In genomic region chrX:48475295-48475694, GRCh38 we compare ENCODE assay signal across 8 cellular contexts. TPM values are rescaled to one million over a fixed set of nuclear protein-coding genes. Genes with fewer than 3 reads are reported as not detected.
DNase-seq lines count a peak whose midpoint lies in the region; ATAC-seq and TF ChIP-seq lines count a peak whose summit lies in the region.

No MANE protein-coding gene starts in this region.

- H3K36me3 Mint-ChIP-seq in activated T-helper 1 cell treated with anti-CD3 and anti-CD28 coated beads, Interleukin-12 subunit alpha, Interleukin-12 subunit beta, Interleukin-2, Interleukin-4 antibody, amounts not matched to agents 30 ng/mL and 10 ng/mL and 1 ng/mL, durations not matched to agents 14 hours and 24 hours and 36 hours (ENCODE audit: low read depth), result peaks cover 13% of the 10 kb centered on the region

- no peaks in the 10 kb centered on the region for H3K9me3 Mint-ChIP-seq in activated T-helper 1 cell treated with anti-CD3 and anti-CD28 coated beads, Interleukin-12 subunit alpha, Interleukin-12 subunit beta, Interleukin-2, Interleukin-4 antibody, amounts not matched to agents 30 ng/mL and 10 ng/mL and 1 ng/mL, durations not matched to agents 14 hours and 24 hours and 36 hours

- H3K4me3 ChIP-seq in cardiac muscle cell, result peak overlapping the region; percentile 74
- peak overlapping the region; percentile 42 to 84 (median 70) for H3K4me3 ChIP-seq in tibial nerve

- WGBS in tibial nerve, 2 donors, result 2 to 29% methylated on average over 5 of the region's 5 CpGs

- TF ChIP-seq CTCF in cardiac muscle cell (IDR thresholded peaks at IDR 0.05; ENCODE audit: low read depth, low read length) (no peak), tibial nerve (IDR thresholded peaks at IDR 0.05) (no peak)

- TF ChIP-seq POLR2A in tibial nerve (IDR thresholded peaks at IDR 0.05), result no peak

- H3K4me3 Mint-ChIP-seq in activated T-helper 1 cell treated with anti-CD3 and anti-CD28 coated beads, Interleukin-12 subunit alpha, Interleukin-12 subunit beta, Interleukin-2, Interleukin-4 antibody, amounts not matched to agents 30 ng/mL and 10 ng/mL and 1 ng/mL, durations not matched to agents 14 hours and 24 hours and 36 hours, result peak overlapping the region; percentile 98

- H3K27me3 Mint-ChIP-seq in activated T-helper 1 cell treated with anti-CD3 and anti-CD28 coated beads, Interleukin-12 subunit alpha, Interleukin-12 subunit beta, Interleukin-2, Interleukin-4 antibody, amounts not matched to agents 30 ng/mL and 10 ng/mL and 1 ng/mL, durations not matched to agents 14 hours and 24 hours and 36 hours (ENCODE audit: insufficient read depth), result peaks cover 2% of the 10 kb centered on the region

- no peaks in the 10 kb centered on the region for H3K9me3 ChIP-seq in cardiac muscle cell (ENCODE audit: low read depth)
- H3K9me3 ChIP-seq in tibial nerve, result no peaks in the 10 kb centered on the region

- no peak for TF ChIP-seq EP300 in tibial nerve (IDR thresholded peaks at IDR 0.05)

- DNase-seq in cardiac muscle cell (ENCODE audit: low read depth in 1 of 2, low spot score in 1 of 2), result no peak
- no peak for DNase-seq in left cardiac atrium
- no peak for DNase-seq in activated T-helper 1 cell treated with anti-CD3 and anti-CD28 coated beads, Interleukin-12 subunit alpha, Interleukin-12 subunit beta, Interleukin-2, Interleukin-4 antibody, amounts not matched to agents 30 ng/mL and 10 ng/mL and 1 ng/mL, durations not matched to agents 14 hours and 24 hours and 36 hours (ENCODE audit: low spot score)
- peak; percentile 14 for DNase-seq in kidney tubule cell (ENCODE audit: low spot score)
- no peak for DNase-seq in tibial nerve (ENCODE audit: low spot score in 2 of 2)

- peaks cover 20% of the 10 kb centered on the region for H3K4me1 Mint-ChIP-seq in activated T-helper 1 cell treated with anti-CD3 and anti-CD28 coated beads, Interleukin-12 subunit alpha, Interleukin-12 subunit beta, Interleukin-2, Interleukin-4 antibody, amounts not matched to agents 30 ng/mL and 10 ng/mL and 1 ng/mL, durations not matched to agents 14 hours and 24 hours and 36 hours (ENCODE audit: low read depth)

- no peaks in the 10 kb centered on the region for H3K36me3 ChIP-seq in cardiac muscle cell
- H3K36me3 ChIP-seq in tibial nerve, result peaks cover 0 to 21% (median 0%) of the 10 kb centered on the region in 3 donors

- H3K27ac ChIP-seq in cardiac muscle cell (no peak overlapping the region), tibial nerve (peak overlapping the region in 3 of 4 donors; percentile 81 to 91 (median 90))

- peak overlapping the region; percentile 90 for H3K27ac Mint-ChIP-seq in activated T-helper 1 cell treated with anti-CD3 and anti-CD28 coated beads, Interleukin-12 subunit alpha, Interleukin-12 subunit beta, Interleukin-2, Interleukin-4 antibody, amounts not matched to agents 30 ng/mL and 10 ng/mL and 1 ng/mL, durations not matched to agents 14 hours and 24 hours and 36 hours

- H3K4me1 ChIP-seq in cardiac muscle cell (ENCODE audit: low read depth) (no peaks in the 10 kb centered on the region), tibial nerve (peaks cover 0 to 24% (median 0%) of the 10 kb centered on the region in 4 donors)

- ATAC-seq in left cardiac atrium (no peak), GM21390 (IDR thresholded peaks at IDR 0.05; ENCODE audit: unreplicated experiment) (no peak), HG03469 (IDR thresholded peaks at IDR 0.05; ENCODE audit: unreplicated experiment) (no peak), HG02610 (IDR thresholded peaks at IDR 0.05; ENCODE audit: unreplicated experiment) (no peak)

- intact Hi-C loops in left cardiac atrium (cut with DNase I), result no loop called here
- intact Hi-C loops in activated T-helper 1 cell treated with anti-CD3 and anti-CD28 coated beads, Interleukin-12 subunit alpha, Interleukin-12 subunit beta, Interleukin-2, Interleukin-4 antibody, amounts not matched to agents 30 ng/mL and 10 ng/mL and 1 ng/mL, durations not matched to agents 14 hours and 24 hours and 36 hours (cut with micrococcal nuclease), result loop anchor here (5.0 to 10.0 kb wide), 3 partner anchors 597 to 1258 kb away; partner anchors contain the start of genes CDK16, ELK1, PRAF2 and UXT

- H3K27me3 ChIP-seq in cardiac muscle cell (no peaks in the 10 kb centered on the region), tibial nerve (no peaks in the 10 kb centered on the region)

RNA-seq across cellular contexts. Expression of gene FTSJ1, which starts 0.7 kb away (rescaled TPM):
- 34.8 and 40.5 TPM in 2 replicates for total RNA-seq in cardiac muscle cell
- polyA plus RNA-seq in cardiac muscle cell, result 36.8 and 42.4 TPM in 2 replicates
- 10 to 100 TPM; 19.0 to 29.1 TPM for total RNA-seq in left cardiac atrium
- 96.2 and 103 TPM in 2 replicates for total RNA-seq in activated T-helper 1 cell treated with anti-CD3 and anti-CD28 coated beads, Interleukin-12 subunit alpha, Interleukin-12 subunit beta, Interleukin-2, Interleukin-4 antibody, amounts not matched to agents 30 ng/mL and 10 ng/mL and 1 ng/mL, durations not matched to agents 14 hours and 24 hours and 36 hours
- 10 to 100 TPM; 46.1 to 81.3 (median 51.0) TPM for total RNA-seq in tibial nerve

RNA-seq across cellular contexts. Expression of gene SLC38A5, which starts 5.2 kb away (rescaled TPM):
- total RNA-seq in cardiac muscle cell (1.6 TPM in 1 of 2 replicates, not detected in the other), left cardiac atrium (1 to 10 TPM; 1.2 to 5.0 TPM), tibial nerve (10 to 100 TPM in 1 of 4 donors, 1 to 10 TPM in 3; 2.4 to 21.9 (median 4.5) TPM)
- polyA plus RNA-seq in cardiac muscle cell, result 0.16 TPM in 1 of 2 replicates, not detected in the other
- 205 and 206 TPM in 2 replicates for total RNA-seq in activated T-helper 1 cell treated with anti-CD3 and anti-CD28 coated beads, Interleukin-12 subunit alpha, Interleukin-12 subunit beta, Interleukin-2, Interleukin-4 antibody, amounts not matched to agents 30 ng/mL and 10 ng/mL and 1 ng/mL, durations not matched to agents 14 hours and 24 hours and 36 hours

RNA-seq across cellular contexts. Expression of gene PORCN, which starts 33.5 kb away (rescaled TPM):
- total RNA-seq in cardiac muscle cell (24.2 and 29.2 TPM in 2 replicates), left cardiac atrium (10 to 100 TPM; 11.1 to 19.1 TPM), tibial nerve (10 to 100 TPM in 3 of 4 donors, 1 to 10 TPM in 1; 8.8 to 19.8 (median 16.1) TPM)
- polyA plus RNA-seq in cardiac muscle cell, result 13.3 and 20.1 TPM in 2 replicates
- 13.6 and 15.1 TPM in 2 replicates for total RNA-seq in activated T-helper 1 cell treated with anti-CD3 and anti-CD28 coated beads, Interleukin-12 subunit alpha, Interleukin-12 subunit beta, Interleukin-2, Interleukin-4 antibody, amounts not matched to agents 30 ng/mL and 10 ng/mL and 1 ng/mL, durations not matched to agents 14 hours and 24 hours and 36 hours

RNA-seq across cellular contexts. Expression of gene EBP, which starts 46.3 kb away (rescaled TPM):
- total RNA-seq in cardiac muscle cell, result 74.5 and 141 TPM in 2 replicates
- 100 and 159 TPM in 2 replicates for polyA plus RNA-seq in cardiac muscle cell
- 10 to 100 TPM; 68.8 to 85.2 TPM for total RNA-seq in left cardiac atrium
- 164 and 178 TPM in 2 replicates for total RNA-seq in activated T-helper 1 cell treated with anti-CD3 and anti-CD28 coated beads, Interleukin-12 subunit alpha, Interleukin-12 subunit beta, Interleukin-2, Interleukin-4 antibody, amounts not matched to agents 30 ng/mL and 10 ng/mL and 1 ng/mL, durations not matched to agents 14 hours and 24 hours and 36 hours
- 10 to 100 TPM; 21.1 to 29.2 (median 23.6) TPM for total RNA-seq in tibial nerve
